In the genomic region with DNA sequence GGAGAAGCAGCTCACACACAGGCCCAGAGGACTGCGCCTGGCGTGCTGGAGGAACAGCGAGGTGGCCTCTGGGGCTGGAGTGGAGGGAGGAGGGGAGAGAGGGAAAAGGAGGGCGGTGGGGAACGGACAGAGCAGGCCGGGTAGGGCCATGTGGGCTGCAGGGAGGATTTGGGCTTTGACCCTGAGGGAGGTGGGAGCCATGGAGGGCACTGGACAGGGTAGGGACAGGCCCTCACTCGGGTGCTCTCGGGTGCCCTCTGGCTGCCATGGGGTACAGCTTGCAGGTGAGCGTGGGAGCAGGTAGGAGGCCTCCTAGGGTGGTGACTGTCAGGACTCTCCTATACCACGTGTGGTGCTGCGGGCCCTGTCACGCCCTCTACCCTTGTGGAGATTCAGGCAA, we compare ENCODE assay signal across 1 cellular context.
TF ChIP-seq lines count a peak whose summit lies in the region.

No MANE protein-coding gene starts in this region.

TF ChIP-seq in GM23338, 12 proteins besides CTCF, POLR2A, EP300 and RAD21 (continued from another document):
- TF ChIP-seq, protein P1, sequence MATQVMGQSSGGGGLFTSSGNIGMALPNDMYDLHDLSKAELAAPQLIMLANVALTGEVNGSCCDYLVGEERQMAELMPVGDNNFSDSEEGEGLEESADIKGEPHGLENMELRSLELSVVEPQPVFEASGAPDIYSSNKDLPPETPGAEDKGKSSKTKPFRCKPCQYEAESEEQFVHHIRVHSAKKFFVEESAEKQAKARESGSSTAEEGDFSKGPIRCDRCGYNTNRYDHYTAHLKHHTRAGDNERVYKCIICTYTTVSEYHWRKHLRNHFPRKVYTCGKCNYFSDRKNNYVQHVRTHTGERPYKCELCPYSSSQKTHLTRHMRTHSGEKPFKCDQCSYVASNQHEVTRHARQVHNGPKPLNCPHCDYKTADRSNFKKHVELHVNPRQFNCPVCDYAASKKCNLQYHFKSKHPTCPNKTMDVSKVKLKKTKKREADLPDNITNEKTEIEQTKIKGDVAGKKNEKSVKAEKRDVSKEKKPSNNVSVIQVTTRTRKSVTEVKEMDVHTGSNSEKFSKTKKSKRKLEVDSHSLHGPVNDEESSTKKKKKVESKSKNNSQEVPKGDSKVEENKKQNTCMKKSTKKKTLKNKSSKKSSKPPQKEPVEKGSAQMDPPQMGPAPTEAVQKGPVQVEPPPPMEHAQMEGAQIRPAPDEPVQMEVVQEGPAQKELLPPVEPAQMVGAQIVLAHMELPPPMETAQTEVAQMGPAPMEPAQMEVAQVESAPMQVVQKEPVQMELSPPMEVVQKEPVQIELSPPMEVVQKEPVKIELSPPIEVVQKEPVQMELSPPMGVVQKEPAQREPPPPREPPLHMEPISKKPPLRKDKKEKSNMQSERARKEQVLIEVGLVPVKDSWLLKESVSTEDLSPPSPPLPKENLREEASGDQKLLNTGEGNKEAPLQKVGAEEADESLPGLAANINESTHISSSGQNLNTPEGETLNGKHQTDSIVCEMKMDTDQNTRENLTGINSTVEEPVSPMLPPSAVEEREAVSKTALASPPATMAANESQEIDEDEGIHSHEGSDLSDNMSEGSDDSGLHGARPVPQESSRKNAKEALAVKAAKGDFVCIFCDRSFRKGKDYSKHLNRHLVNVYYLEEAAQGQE (IDR thresholded peaks at IDR 0.05; ENCODE audit: unreplicated experiment), result no peak
- TF ChIP-seq EZH2phosphoT487 (IDR thresholded peaks at IDR 0.05; ENCODE audit: unreplicated experiment) (no peak), JUNB (IDR thresholded peaks at IDR 0.05; ENCODE audit: unreplicated experiment) (no peak), CREB1 (CRISPR knock-in tag; IDR thresholded peaks at IDR 0.05; ENCODE audit: low read depth) (no peak), STAT1 (IDR thresholded peaks at IDR 0.05; ENCODE audit: unreplicated experiment) (no peak)
- TF ChIP-seq, protein P2, sequence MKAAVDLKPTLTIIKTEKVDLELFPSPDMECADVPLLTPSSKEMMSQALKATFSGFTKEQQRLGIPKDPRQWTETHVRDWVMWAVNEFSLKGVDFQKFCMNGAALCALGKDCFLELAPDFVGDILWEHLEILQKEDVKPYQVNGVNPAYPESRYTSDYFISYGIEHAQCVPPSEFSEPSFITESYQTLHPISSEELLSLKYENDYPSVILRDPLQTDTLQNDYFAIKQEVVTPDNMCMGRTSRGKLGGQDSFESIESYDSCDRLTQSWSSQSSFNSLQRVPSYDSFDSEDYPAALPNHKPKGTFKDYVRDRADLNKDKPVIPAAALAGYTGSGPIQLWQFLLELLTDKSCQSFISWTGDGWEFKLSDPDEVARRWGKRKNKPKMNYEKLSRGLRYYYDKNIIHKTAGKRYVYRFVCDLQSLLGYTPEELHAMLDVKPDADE (IDR thresholded peaks at IDR 0.05), result no peak
- TF ChIP-seq, protein P3, sequence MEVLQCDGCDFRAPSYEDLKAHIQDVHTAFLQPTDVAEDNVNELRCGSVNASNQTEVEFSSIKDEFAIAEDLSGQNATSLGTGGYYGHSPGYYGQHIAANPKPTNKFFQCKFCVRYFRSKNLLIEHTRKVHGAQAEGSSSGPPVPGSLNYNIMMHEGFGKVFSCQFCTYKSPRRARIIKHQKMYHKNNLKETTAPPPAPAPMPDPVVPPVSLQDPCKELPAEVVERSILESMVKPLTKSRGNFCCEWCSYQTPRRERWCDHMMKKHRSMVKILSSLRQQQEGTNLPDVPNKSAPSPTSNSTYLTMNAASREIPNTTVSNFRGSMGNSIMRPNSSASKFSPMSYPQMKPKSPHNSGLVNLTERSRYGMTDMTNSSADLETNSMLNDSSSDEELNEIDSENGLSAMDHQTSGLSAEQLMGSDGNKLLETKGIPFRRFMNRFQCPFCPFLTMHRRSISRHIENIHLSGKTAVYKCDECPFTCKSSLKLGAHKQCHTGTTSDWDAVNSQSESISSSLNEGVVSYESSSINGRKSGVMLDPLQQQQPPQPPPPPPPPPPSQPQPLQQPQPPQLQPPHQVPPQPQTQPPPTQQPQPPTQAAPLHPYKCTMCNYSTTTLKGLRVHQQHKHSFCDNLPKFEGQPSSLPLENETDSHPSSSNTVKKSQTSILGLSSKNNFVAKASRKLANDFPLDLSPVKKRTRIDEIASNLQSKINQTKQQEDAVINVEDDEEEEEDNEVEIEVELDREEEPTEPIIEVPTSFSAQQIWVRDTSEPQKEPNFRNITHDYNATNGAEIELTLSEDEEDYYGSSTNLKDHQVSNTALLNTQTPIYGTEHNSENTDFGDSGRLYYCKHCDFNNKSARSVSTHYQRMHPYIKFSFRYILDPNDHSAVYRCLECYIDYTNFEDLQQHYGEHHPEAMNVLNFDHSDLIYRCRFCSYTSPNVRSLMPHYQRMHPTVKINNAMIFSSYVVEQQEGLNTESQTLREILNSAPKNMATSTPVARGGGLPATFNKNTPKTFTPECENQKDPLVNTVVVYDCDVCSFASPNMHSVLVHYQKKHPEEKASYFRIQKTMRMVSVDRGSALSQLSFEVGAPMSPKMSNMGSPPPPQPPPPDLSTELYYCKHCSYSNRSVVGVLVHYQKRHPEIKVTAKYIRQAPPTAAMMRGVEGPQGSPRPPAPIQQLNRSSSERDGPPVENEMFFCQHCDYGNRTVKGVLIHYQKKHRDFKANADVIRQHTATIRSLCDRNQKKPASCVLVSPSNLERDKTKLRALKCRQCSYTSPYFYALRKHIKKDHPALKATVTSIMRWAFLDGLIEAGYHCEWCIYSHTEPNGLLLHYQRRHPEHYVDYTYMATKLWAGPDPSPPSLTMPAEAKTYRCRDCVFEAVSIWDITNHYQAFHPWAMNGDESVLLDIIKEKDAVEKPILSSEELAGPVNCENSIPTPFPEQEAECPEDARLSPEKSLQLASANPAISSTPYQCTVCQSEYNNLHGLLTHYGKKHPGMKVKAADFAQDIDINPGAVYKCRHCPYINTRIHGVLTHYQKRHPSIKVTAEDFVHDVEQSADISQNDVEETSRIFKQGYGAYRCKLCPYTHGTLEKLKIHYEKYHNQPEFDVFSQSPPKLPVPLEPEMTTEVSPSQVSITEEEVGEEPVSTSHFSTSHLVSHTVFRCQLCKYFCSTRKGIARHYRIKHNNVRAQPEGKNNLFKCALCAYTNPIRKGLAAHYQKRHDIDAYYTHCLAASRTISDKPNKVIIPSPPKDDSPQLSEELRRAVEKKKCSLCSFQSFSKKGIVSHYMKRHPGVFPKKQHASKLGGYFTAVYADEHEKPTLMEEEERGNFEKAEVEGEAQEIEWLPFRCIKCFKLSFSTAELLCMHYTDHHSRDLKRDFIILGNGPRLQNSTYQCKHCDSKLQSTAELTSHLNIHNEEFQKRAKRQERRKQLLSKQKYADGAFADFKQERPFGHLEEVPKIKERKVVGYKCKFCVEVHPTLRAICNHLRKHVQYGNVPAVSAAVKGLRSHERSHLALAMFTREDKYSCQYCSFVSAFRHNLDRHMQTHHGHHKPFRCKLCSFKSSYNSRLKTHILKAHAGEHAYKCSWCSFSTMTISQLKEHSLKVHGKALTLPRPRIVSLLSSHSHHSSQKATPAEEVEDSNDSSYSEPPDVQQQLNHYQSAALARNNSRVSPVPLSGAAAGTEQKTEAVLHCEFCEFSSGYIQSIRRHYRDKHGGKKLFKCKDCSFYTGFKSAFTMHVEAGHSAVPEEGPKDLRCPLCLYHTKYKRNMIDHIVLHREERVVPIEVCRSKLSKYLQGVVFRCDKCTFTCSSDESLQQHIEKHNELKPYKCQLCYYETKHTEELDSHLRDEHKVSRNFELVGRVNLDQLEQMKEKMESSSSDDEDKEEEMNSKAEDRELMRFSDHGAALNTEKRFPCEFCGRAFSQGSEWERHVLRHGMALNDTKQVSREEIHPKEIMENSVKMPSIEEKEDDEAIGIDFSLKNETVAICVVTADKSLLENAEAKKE (CRISPR knock-in tag; IDR thresholded peaks at IDR 0.05), result no peak
TF ChIP-seq in GM23338: peak in this region for 0.
